In genomic region chr6:53151676-53152075, GRCh38 we compare ENCODE assay signal across 9 cellular contexts. TPM values are rescaled to one million over a fixed set of nuclear protein-coding genes. Genes with fewer than 3 reads are reported as not detected.
DNase-seq lines count a peak whose midpoint lies in the region; ATAC-seq lines count a peak whose summit lies in the region.
"Had no signal": no experiment of that assay in that cellular context is flagged by ENCODE, and none has a peak within 500 bp of the region (broad histone marks: within the 10 kb centered on the region; RNA-seq: fewer than 3 reads in every experiment).

No MANE protein-coding gene starts in this region.

- ATAC-seq in sciatic nerve = no peak

- in situ Hi-C loops in SK-MEL-5 (cut with HindIII; ENCODE audit: low pct_unique_long_range_greater_than_20kb, low sequenced_read_pairs) = no loop called here

- peak; percentile 32 for DNase-seq in DMS 273 (lab: John Stamatoyannopoulos, UW; ENCODE audit: unreplicated experiment)
- DNase-seq in DMS 273 treated with DMSO at 0.1 percent for 48 hours (lab: John Stamatoyannopoulos, UW) = no peak
- peak; percentile 38 for DNase-seq in H4 (ENCODE audit: low spot score)
- DNase-seq in SK-MEL-5 (ENCODE audit: low read depth, low spot score) = peak; percentile 62
- DNase-seq in iPS DF 6.9 (ENCODE audit: low read depth, low spot score) = peak; percentile 35
- no peak for DNase-seq in sciatic nerve (ENCODE audit: low spot score)
- no peak for DNase-seq in NCI-H510A (lab: John Stamatoyannopoulos, UW)
- DNase-seq in NCI-H2029 treated with DMSO at 0.1 percent for 48 hours (lab: John Stamatoyannopoulos, UW) = no peak
- DNase-seq: cerebellar nuclear complex had no signal

- no peak overlapping the region for H3K27ac ChIP-seq in iPS DF 6.9 (ENCODE audit: low read length)

- H3K36me3 ChIP-seq in iPS DF 6.9 (ENCODE audit: control insufficient read depth, insufficient read depth, low read length) = no peaks in the 10 kb centered on the region

- no CpG with 5 or more reads among the region's 3 CpGs for WGBS in iPS DF 6.9 (ENCODE audit: insufficient coverage, insufficient read length)

- H3K4me1 ChIP-seq in iPS DF 6.9 (ENCODE audit: control insufficient read depth, insufficient read depth, low read length) = no peaks in the 10 kb centered on the region

- H3K27me3 ChIP-seq in iPS DF 6.9 (ENCODE audit: control insufficient read depth, insufficient read depth, low read length) = no peaks in the 10 kb centered on the region

- intact Hi-C loops in sciatic nerve (cut with DNase I) = no loop called here

- no peaks in the 10 kb centered on the region for H3K9me3 ChIP-seq in iPS DF 6.9 (ENCODE audit: control insufficient read depth, insufficient read depth, low read length)

- H3K4me3 ChIP-seq in iPS DF 6.9 (ENCODE audit: low read length) = no peak overlapping the region

RNA-seq across cellular contexts. Expression of gene GCM1, which starts 3.0 kb away (rescaled TPM):
- total RNA-seq in H4 (2014; rRNA removed; shearing (Covaris generic)) = not detected in 2 replicates
- not detected in 2 replicates for total RNA-seq in SK-MEL-5 (2014; rRNA removed; shearing (Covaris generic))
- polyA plus RNA-seq in SK-MEL-5 (2015; cell fraction: cytosol; rRNA removed) = not detected in 2 replicates
- polyA plus RNA-seq in SK-MEL-5 (2015; cell fraction: nucleus; rRNA removed) = not detected in 2 replicates
- total RNA-seq in sciatic nerve = not detected

Comparison
In these comparisons a context has a peak if more than half of its experiments do, and no peak if none do; other contexts are left out.
1. DNase-seq: peak in DMS 273 (single experiment), H4 (single experiment), SK-MEL-5 (single experiment) and iPS DF 6.9 (single experiment); none in DMS 273 treated with DMSO at 0.1 percent for 48 hours (single experiment), sciatic nerve (single experiment), NCI-H510A (single experiment) and NCI-H2029 treated with DMSO at 0.1 percent for 48 hours (single experiment).